20 cellular contexts compared by ENCODE assay signal in genomic region chr15:23548071-23548470, GRCh38. TPM values are rescaled to one million over a fixed set of nuclear protein-coding genes. Genes with fewer than 3 reads are reported as not detected.
"Had no signal": no experiment of that assay in that cellular context is flagged by ENCODE, and none has a peak within 500 bp of the region (broad histone marks: within the 10 kb centered on the region; RNA-seq: fewer than 3 reads in every experiment).

No MANE protein-coding gene starts in this region.

- H3K79me2 ChIP-seq: parathyroid adenoma had no signal

- H3K9ac ChIP-seq: parathyroid adenoma had no signal

- H2AFZ ChIP-seq: parathyroid adenoma had no signal

- H3K4me3 ChIP-seq: lung, mucosa of descending colon, prostate gland, right atrium auricular region, smooth muscle cell, thoracic aorta, tibial nerve, upper lobe of left lung had no signal

- H3K9me3 ChIP-seq: mucosa of descending colon, prostate gland, right atrium auricular region, thoracic aorta, tibial nerve, upper lobe of left lung had no signal

- H3K4me1 ChIP-seq: parathyroid adenoma, prostate gland, right atrium auricular region, tibial nerve, upper lobe of left lung had no signal

- H3K27ac ChIP-seq: parathyroid adenoma, prostate gland, right atrium auricular region, thoracic aorta, tibial nerve, upper lobe of left lung had no signal

- DNase-seq: dorsolateral prefrontal cortex; effector CD4-positive, alpha-beta T cell; kidney; mucosa of descending colon; naive B cell; stimulated activated CD4-positive, alpha-beta T cell treated with anti-CD3 and anti-CD28 coated beads, Interleukin-12 subunit alpha, Interleukin-12 subunit beta, amount 100 ng/mL, for 4 hours; stimulated activated CD4-positive, alpha-beta T cell treated with anti-CD3 and anti-CD28 coated beads, Interleukin-1b, Interleukin-23, amount 100 ng/mL, for 48 hours; stimulated activated CD4-positive, alpha-beta T cell treated with anti-CD3 and anti-CD28 coated beads, Interleukin-4, amount 100 ng/mL, for 1 hour; stimulated activated CD8-positive, alpha-beta memory T cell treated with anti-CD3 and anti-CD28 coated beads, Interleukin-4, amount 100 ng/mL, for 48 hours; stimulated activated naive CD4-positive, alpha-beta T cell; stimulated activated naive CD8-positive, alpha-beta T cell treated with anti-CD3 and anti-CD28 coated beads, Interleukin-15, amount 100 ng/mL, for 72 hours; upper lobe of left lung had no signal

- H3K27me3 ChIP-seq: right atrium auricular region, tibial nerve, upper lobe of left lung had no signal

- H3K4me2 ChIP-seq: smooth muscle cell had no signal

- H3K36me3 ChIP-seq: prostate gland, right atrium auricular region, thoracic aorta, tibial nerve, upper lobe of left lung had no signal

RNA-seq across cellular contexts. Expression of gene MKRN3, which starts 17.4 kb away (rescaled TPM):
- total RNA-seq: kidney, lung, smooth muscle cell had no signal
- polyA plus RNA-seq: liver, smooth muscle cell had no signal
